18 cellular contexts compared by ENCODE assay signal in the genomic region with DNA sequence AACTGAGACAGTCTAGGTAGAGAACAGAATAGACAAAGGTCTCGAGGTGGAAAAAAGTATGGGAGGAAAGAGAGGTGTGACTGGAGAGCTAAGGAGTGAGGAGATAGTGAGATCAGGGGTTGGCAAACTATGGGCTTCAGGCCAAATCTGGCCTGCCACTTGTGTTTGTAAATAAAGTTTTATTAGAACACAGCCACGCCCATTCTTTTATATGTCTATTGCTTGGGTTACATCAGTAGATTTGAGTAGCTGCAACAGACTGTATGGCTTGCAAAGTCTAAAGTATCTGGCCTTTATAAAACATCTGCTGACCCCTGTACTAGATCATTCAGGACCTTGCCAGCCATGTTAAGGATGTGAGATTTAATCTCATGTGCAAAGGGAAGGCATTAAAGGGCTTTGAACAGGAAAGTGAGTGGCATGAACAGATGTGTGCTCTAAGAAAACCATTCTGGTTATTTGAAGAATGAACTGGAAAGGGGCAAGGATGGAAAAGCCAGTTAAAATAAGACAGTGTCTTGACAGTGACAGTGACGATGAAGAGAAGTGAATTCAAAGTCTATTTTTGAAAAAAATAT.
DNase-seq lines count a peak whose midpoint lies in the region; ATAC-seq, FAIRE-seq and TF ChIP-seq lines count a peak whose summit lies in the region.
"Had no signal": no experiment of that assay in that cellular context is flagged by ENCODE, and none has a peak within 500 bp of the region (broad histone marks: within the 10 kb centered on the region; RNA-seq: fewer than 3 reads in every experiment).

No MANE protein-coding gene starts in this region.

- no peak overlapping the region for H4K8ac ChIP-seq in H9 (replicated peaks; ENCODE audit: insufficient read length, low read depth, low read length)

- no peak for TF ChIP-seq POLR2A in K562 (conservative IDR thresholded peaks at IDR 0.05)

- no peak overlapping the region for H3K9ac ChIP-seq in K562 (ENCODE audit: insufficient read depth in 1 of 2, low read depth in 2 of 2, low read length in 2 of 2)
- H3K9ac ChIP-seq in H9 (ENCODE audit: extremely low read depth, insufficient read length, low read length), result no peak overlapping the region
- H3K9ac ChIP-seq: KMS-11 had no signal

- DNase-seq in DMS 273 (lab: John Stamatoyannopoulos, UW; ENCODE audit: unreplicated experiment) (peak; percentile 1), DMS 273 treated with DMSO at 0.1 percent for 48 hours (lab: John Stamatoyannopoulos, UW) (no peak), LHCN-M2 (ENCODE audit: low read depth) (peak; percentile 72), K562 (ENCODE audit: extremely low read depth in 1 of 4, low spot score in 3 of 4) (no peak), small intestine (peak; percentile 25), GM19240 (ENCODE audit: insufficient read length, low spot score) (no peak), H9 (no peak)
- DNase-seq: 8988T, MG63, NCI-H1105, NCI-H1930, PC-3 had no signal

- H3K56ac ChIP-seq in H9 (ENCODE audit: insufficient read length, low read depth, low read length), result no peak overlapping the region

- no peak overlapping the region for H2BK5ac ChIP-seq in H9 (ENCODE audit: insufficient read length, low read length)

- no peak overlapping the region for H3K23ac ChIP-seq in H9 (ENCODE audit: insufficient read length, low read depth, low read length)

- no peak overlapping the region for H3K14ac ChIP-seq in H9 (ENCODE audit: insufficient read depth, low read length)

- no peak for TF ChIP-seq RAD21 in K562 (CRISPR knock-in tag; conservative IDR thresholded peaks at IDR 0.05 in 1 of 2, IDR thresholded peaks at IDR 0.05 in 1 of 2)

- WGBS in K562 (ENCODE audit: insufficient coverage, low coverage, missing lambda C conversion rate), result 0% methylated on average over 3 of the region's 3 CpGs
- 83 to 95% (median 84%) methylated on average over 3 of the region's 3 CpGs for WGBS in small intestine, 3 donors
- WGBS in H9 (ENCODE audit: extremely low coverage, insufficient read length, low lambda C conversion rate), result no CpG with 5 or more reads among the region's 3 CpGs

- H2AFZ ChIP-seq in K562 (ENCODE audit: low read depth, low read length) (no peak overlapping the region), H9 (ENCODE audit: low read length) (no peak overlapping the region)
- H2AFZ ChIP-seq: GM23338 had no signal

- no peak overlapping the region for H2BK15ac ChIP-seq in H9 (ENCODE audit: low read depth, low read length)

- H3K27ac ChIP-seq in K562 (ENCODE audit: extremely low read depth, low read depth, low read length) (no peak overlapping the region), small intestine (ENCODE audit: low read depth in 1 of 2, low read length in 1 of 2) (no peak overlapping the region), H9 (ENCODE audit: insufficient read length, low read depth, low read length) (no peak overlapping the region)
- H3K27ac ChIP-seq: KMS-11, SK-N-MC had no signal

- H2BK12ac ChIP-seq in H9 (ENCODE audit: insufficient read length, low read depth, low read length), result no peak overlapping the region

- no peak overlapping the region for H4K5ac ChIP-seq in H9 (ENCODE audit: insufficient read length, low read depth, low read length)

- H4K20me1 ChIP-seq in K562 (replicated peaks; ENCODE audit: control insufficient read depth, insufficient read depth, low read length), result no peaks in the 10 kb centered on the region
- H4K20me1 ChIP-seq in H9 (ENCODE audit: control insufficient read depth, insufficient read depth, insufficient read length), result no peaks in the 10 kb centered on the region

- H3K4me1 Mint-ChIP-seq in H9, result peaks cover 30% of the 10 kb centered on the region in 2 experiments

- no peak overlapping the region for H2AK5ac ChIP-seq in H9 (ENCODE audit: insufficient read length, low read length)

- no peaks in the 10 kb centered on the region for H3K79me2 ChIP-seq in K562 (ENCODE audit: control insufficient read depth, insufficient read depth, low read length)
- no peaks in the 10 kb centered on the region for H3K79me2 ChIP-seq in H9 (ENCODE audit: insufficient read depth, low read length)

- H3K27me3 ChIP-seq in K562 (ENCODE audit: control insufficient read depth in 2 of 2, insufficient read depth in 2 of 2, low read length in 2 of 2) (no peaks in the 10 kb centered on the region), small intestine (ENCODE audit: control insufficient read depth in 2 of 2, insufficient read depth in 2 of 2, low read length in 2 of 2) (no peaks in the 10 kb centered on the region), H9 (ENCODE audit: insufficient read depth, low read length) (no peaks in the 10 kb centered on the region)
- H3K27me3 ChIP-seq: MG63 had no signal

- POLR2A ChIA-PET in K562 (lab: Yijun Ruan, JAX), result no interaction called here

- no peaks in the 10 kb centered on the region for H3K4me1 ChIP-seq in K562 (replicated peaks in 1 of 2; ENCODE audit: control insufficient read depth in 2 of 2, insufficient read depth in 2 of 2, low read length in 2 of 2)
- H3K4me1 ChIP-seq in small intestine (ENCODE audit: control insufficient read depth in 2 of 2, insufficient read depth in 1 of 2, low read depth in 1 of 2, low read length in 1 of 2), result no peaks in the 10 kb centered on the region
- peaks cover 9% of the 10 kb centered on the region for H3K4me1 ChIP-seq in H9 (ENCODE audit: insufficient read depth, low read length)

- no peak overlapping the region for H3T11ph ChIP-seq in H9 (ENCODE audit: low read length)

- H3K9me3 ChIP-seq in K562 (replicated peaks; ENCODE audit: control insufficient read depth, insufficient read depth, low read depth, low read length) (no peaks in the 10 kb centered on the region), small intestine (ENCODE audit: control insufficient read depth, low read depth) (no peaks in the 10 kb centered on the region), H9 (ENCODE audit: control insufficient read depth, low read depth, low read length) (no peaks in the 10 kb centered on the region)
- H3K9me3 ChIP-seq: MG63 had no signal

- H3K4me2 ChIP-seq in K562 (ENCODE audit: insufficient read depth, low read length), result no peak overlapping the region
- H3K4me2 ChIP-seq in H9 (ENCODE audit: insufficient read depth, insufficient read length, low read length), result no peak overlapping the region
- H3K4me2 ChIP-seq: GM23338, KMS-11 had no signal

- no peaks in the 10 kb centered on the region for H3K36me3 Mint-ChIP-seq in H9 (ENCODE audit: insufficient read depth in 1 of 3, low read depth in 3 of 3)

- no peak overlapping the region for H2BK120ac ChIP-seq in H9 (ENCODE audit: low read depth, low read length, poor library complexity, severe bottlenecking)

- H3K4me3 ChIP-seq in K562, result no peak overlapping the region
- H3K4me3 ChIP-seq in small intestine (ENCODE audit: low read depth in 1 of 2, low read length in 2 of 2), result no peak overlapping the region
- H3K4me3 ChIP-seq: GM23338, MG63, SK-N-MC had no signal

- no peaks in the 10 kb centered on the region for H3K23me2 ChIP-seq in H9 (ENCODE audit: insufficient read length, low read depth, low read length, poor library complexity, severe bottlenecking)

- CTCF ChIA-PET in K562 (lab: Yijun Ruan, JAX; ENCODE audit: low intra/inter-chr PET ratio), result no interaction called here

- H3K79me1 ChIP-seq in H9 (ENCODE audit: insufficient read depth, low read depth, low read length, poor library complexity, severe bottlenecking), result no peaks in the 10 kb centered on the region

- in situ Hi-C loops in K562 (cut with MboI), result no loop called here

- intact Hi-C loops in K562 (cut with micrococcal nuclease), result no loop called here

- no peaks in the 10 kb centered on the region for H3K9me1 ChIP-seq in K562 (ENCODE audit: control insufficient read depth, insufficient read depth, low read length)

- no peak for TF ChIP-seq EP300 in K562 (IDR thresholded peaks at IDR 0.05; ENCODE audit: low read length)

- no peaks in the 10 kb centered on the region for H3K36me3 ChIP-seq in K562 (ENCODE audit: control insufficient read depth, insufficient read depth, low read length)
- H3K36me3 ChIP-seq in small intestine (ENCODE audit: control insufficient read depth in 2 of 2, insufficient read depth in 2 of 2, low read length in 2 of 2), result no peaks in the 10 kb centered on the region
- H3K36me3 ChIP-seq: MG63 had no signal

- no peak overlapping the region for H4K91ac ChIP-seq in H9 (ENCODE audit: insufficient read length, low read depth, low read length)

- no peak overlapping the region for H3K4ac ChIP-seq in H9 (ENCODE audit: low read depth, low read length)

- TF ChIP-seq CTCF in K562 (IDR thresholded peaks at IDR 0.05 in 2 of 3, conservative IDR thresholded peaks at IDR 0.05 in 1 of 3; ENCODE audit: insufficient read depth in 2 of 3, low read depth in 1 of 3, low read length in 3 of 3) (no peak), H9 (conservative IDR thresholded peaks at IDR 0.05) (no peak)

- no peak overlapping the region for H3K4me3 Mint-ChIP-seq in H9
- H3K4me3 Mint-ChIP-seq: GM23338; T-helper 1 cell treated with Interleukin-12 subunit alpha and Interleukin-12 subunit beta and Interleukin-4 antibody, amounts not matched to agents 30 μg/mL and 1 μg/mL, for 36 hours had no signal

- H3K27ac Mint-ChIP-seq in H9, result no peak overlapping the region
- H3K27ac Mint-ChIP-seq: GM23338; T-helper 1 cell treated with Interleukin-12 subunit alpha and Interleukin-12 subunit beta and Interleukin-4 antibody, amounts not matched to agents 30 μg/mL and 1 μg/mL, for 36 hours had no signal

- no TSS peak for BruUV-seq in K562 (replicated peaks; lab: Mats Ljungman, UMichigan)

- ATAC-seq in K562, result no peak
- no peak for ATAC-seq in HG03571 (IDR thresholded peaks at IDR 0.05; ENCODE audit: unreplicated experiment)
- ATAC-seq: GM23338, PC-3 had no signal

- no peaks in the 10 kb centered on the region for H3K27me3 Mint-ChIP-seq in H9 (ENCODE audit: low read depth)

- FAIRE-seq in K562 (lab: Jason Lieb, UNC), result no peak
- no peak for FAIRE-seq in small intestine (lab: Jason Lieb, UNC)
- FAIRE-seq: GM12892 had no signal

- H2BK20ac ChIP-seq in H9 (ENCODE audit: low read depth, low read length, poor library complexity, severe bottlenecking), result no peak overlapping the region

- no peak overlapping the region for H3K18ac ChIP-seq in H9 (ENCODE audit: insufficient read length, low read depth, low read length)

- no peaks in the 10 kb centered on the region for H3K9me3 Mint-ChIP-seq in H9
- H3K9me3 Mint-ChIP-seq: GM23338; T-helper 1 cell treated with Interleukin-12 subunit alpha and Interleukin-12 subunit beta and Interleukin-4 antibody, amounts not matched to agents 30 μg/mL and 1 μg/mL, for 36 hours had no signal

TF ChIP-seq in K562, 482 proteins besides CTCF, POLR2A, EP300 and RAD21 (continues in another document):
- no peak for TF ChIP-seq ADNP (tag; IDR thresholded peaks at IDR 0.05)

Comparison
In these comparisons a context has a peak if more than half of its experiments do, and no peak if none do; other contexts are left out.
1. DNase-seq: peak in DMS 273 (single experiment), LHCN-M2 (single experiment) and small intestine (single experiment); none in DMS 273 treated with DMSO at 0.1 percent for 48 hours (single experiment), K562 (0 of 4), GM19240 (single experiment) and H9 (single experiment).